In the genomic region with DNA sequence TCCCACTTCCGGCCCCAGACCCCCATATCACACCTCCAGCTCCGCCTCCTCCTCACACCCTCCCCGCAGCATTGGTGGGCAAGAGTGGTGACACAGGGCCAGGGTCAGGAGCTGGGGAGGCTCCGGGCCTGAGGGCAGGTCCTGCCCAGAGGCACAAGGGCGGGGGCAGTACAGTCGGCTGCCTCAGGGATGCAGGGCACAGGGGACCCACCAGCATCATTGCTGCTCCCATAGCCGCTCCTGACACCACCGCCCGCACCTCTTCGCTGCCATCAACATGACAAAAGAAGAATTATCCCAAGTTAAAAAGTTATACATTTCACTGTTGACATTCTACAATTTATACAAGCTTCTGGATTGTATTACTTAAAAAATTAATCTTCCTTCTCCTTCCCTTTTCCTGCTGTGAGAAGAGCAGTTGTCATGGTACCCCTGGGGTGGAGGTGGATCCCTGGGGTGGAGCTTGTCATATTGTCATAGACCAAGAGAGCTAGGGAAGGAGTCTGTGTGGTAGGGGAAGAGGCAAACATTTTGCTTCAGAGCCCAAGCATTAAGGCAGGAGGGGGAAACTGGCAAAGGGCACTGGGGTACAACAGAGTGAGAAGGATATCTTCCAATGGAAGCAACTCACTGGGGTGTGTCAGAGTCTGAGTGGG, we compare ENCODE assay signal across 18 cellular contexts. TPM values are rescaled to one million over a fixed set of nuclear protein-coding genes. Genes with fewer than 3 reads are reported as not detected.
DNase-seq lines count a peak whose midpoint lies in the region; ATAC-seq and TF ChIP-seq lines count a peak whose summit lies in the region.
"Had no signal": no experiment of that assay in that cellular context is flagged by ENCODE, and none has a peak within 500 bp of the region (broad histone marks: within the 10 kb centered on the region; RNA-seq: fewer than 3 reads in every experiment).

No MANE protein-coding gene starts in this region.

- H3K4me1 ChIP-seq in H9 (ENCODE audit: insufficient read depth, low read length) = peaks cover 5% of the 10 kb centered on the region; the same call in 1 of the 2 replicates

- no peak overlapping the region for H2BK15ac ChIP-seq in H9 (ENCODE audit: low read depth, low read length)

- DNase-seq in H9 (no peak), T-helper 17 cell (no peak), head of caudate nucleus (peak in 35 of 42 donors; percentile 22 to 88 (median 61)), type B pancreatic cell (ENCODE audit: extremely low spot score, unreplicated experiment) (no peak), NCI-H128 (lab: John Stamatoyannopoulos, UW; ENCODE audit: unreplicated experiment) (no peak)
- DNase-seq: CD8-positive, alpha-beta T cell; Karpas-422; MM.1S; NCI-H1092 treated with DMSO at 0.1 percent for 48 hours; NCI-H187 treated with DMSO at 0.1 percent for 48 hours; NCI-H69; NK-92 treated with Interleukin-12 subunit alpha and Interleukin-12 subunit beta, amount 100 ng/mL, for 24 hours; OCI-M1; RPMI8226; SIG-M5 had no signal

- H2BK12ac ChIP-seq in H9 (ENCODE audit: insufficient read length, low read depth, low read length) = no peak overlapping the region

- no peak overlapping the region for H3K23ac ChIP-seq in H9 (ENCODE audit: insufficient read length, low read depth, low read length)

- H3T11ph ChIP-seq in H9 (ENCODE audit: low read length) = no peak overlapping the region

- H3K36me3 Mint-ChIP-seq in H9 (ENCODE audit: insufficient read depth in 1 of 3, low read depth in 3 of 3) (peaks cover 0 to 3% (median 1%) of the 10 kb centered on the region in 3 experiments; a peak in 4 of 7 replicates), T-helper 17 cell (ENCODE audit: low read depth) (no peaks in the 10 kb centered on the region), type B pancreatic cell (no peaks in the 10 kb centered on the region)
- H3K36me3 Mint-ChIP-seq: CD8-positive, alpha-beta T cell had no signal

- no peak overlapping the region for H2BK120ac ChIP-seq in H9 (ENCODE audit: low read depth, low read length, poor library complexity, severe bottlenecking)

- H3K9me3 ChIP-seq in H9 (ENCODE audit: control insufficient read depth, low read depth, low read length) (no peaks in the 10 kb centered on the region), T-helper 17 cell (ENCODE audit: control insufficient read depth, low read length, poor library complexity, severe bottlenecking) (no peaks in the 10 kb centered on the region)

- H3K4me3 Mint-ChIP-seq in H9 (no peak overlapping the region), T-helper 17 cell (peak overlapping the region; percentile 50), type B pancreatic cell (peak overlapping the region; percentile 5)
- H3K4me3 Mint-ChIP-seq: B cell; CD8-positive, alpha-beta T cell had no signal

- no peaks in the 10 kb centered on the region for H3K27me3 ChIP-seq in H9 (ENCODE audit: insufficient read depth, low read length)

- no peak overlapping the region for H3K27ac ChIP-seq in H9 (ENCODE audit: insufficient read length, low read depth, low read length)

- peaks cover 6% of the 10 kb centered on the region for H3K23me2 ChIP-seq in H9 (ENCODE audit: insufficient read length, low read depth, low read length, poor library complexity, severe bottlenecking)

- H2AFZ ChIP-seq in H9 (ENCODE audit: low read length) = no peak overlapping the region

- no peak overlapping the region for H2BK5ac ChIP-seq in H9 (ENCODE audit: insufficient read length, low read length)

- no peak overlapping the region for H3K14ac ChIP-seq in H9 (ENCODE audit: insufficient read depth, low read length)

- H3K4me2 ChIP-seq in H9 (ENCODE audit: insufficient read depth, insufficient read length, low read length) = no peak overlapping the region

- H3K4ac ChIP-seq in H9 (ENCODE audit: low read depth, low read length) = no peak overlapping the region

- H4K8ac ChIP-seq in H9 (replicated peaks; ENCODE audit: insufficient read length, low read depth, low read length) = no peak overlapping the region

- H3K79me2 ChIP-seq in H9 (ENCODE audit: insufficient read depth, low read length) = peaks cover 7% of the 10 kb centered on the region; the same call in 1 of the 2 replicates

- no peak overlapping the region for H4K91ac ChIP-seq in H9 (ENCODE audit: insufficient read length, low read depth, low read length)

- TF ChIP-seq CTCF in H9 (conservative IDR thresholded peaks at IDR 0.05) (no peak), type B pancreatic cell (conservative IDR thresholded peaks at IDR 0.05) (no peak)

- no peak overlapping the region for H2AK5ac ChIP-seq in H9 (ENCODE audit: insufficient read length, low read length)

- no peak for ATAC-seq in T-helper 17 cell
- no peak for ATAC-seq in GM18861 (IDR thresholded peaks at IDR 0.05; ENCODE audit: unreplicated experiment)
- no peak for ATAC-seq in HG02798 (IDR thresholded peaks at IDR 0.05; ENCODE audit: poor library complexity, unreplicated experiment)
- ATAC-seq: CD8-positive, alpha-beta T cell had no signal

- H3K4me1 Mint-ChIP-seq in H9 (peaks cover 39 to 45% of the 10 kb centered on the region in 2 experiments), T-helper 17 cell (peaks cover 24% of the 10 kb centered on the region), type B pancreatic cell (ENCODE audit: unreplicated experiment) (peaks cover 24% of the 10 kb centered on the region)

- no peak overlapping the region for H2BK20ac ChIP-seq in H9 (ENCODE audit: low read depth, low read length, poor library complexity, severe bottlenecking)

- no peak overlapping the region for H3K9ac ChIP-seq in H9 (ENCODE audit: extremely low read depth, insufficient read length, low read length)

- H3K79me1 ChIP-seq in H9 (ENCODE audit: insufficient read depth, low read depth, low read length, poor library complexity, severe bottlenecking) = no peaks in the 10 kb centered on the region

- H3K9me3 Mint-ChIP-seq in H9 = no peaks in the 10 kb centered on the region; a peak in 1 of 5 replicates
- no peaks in the 10 kb centered on the region for H3K9me3 Mint-ChIP-seq in type B pancreatic cell
- H3K9me3 Mint-ChIP-seq: CD8-positive, alpha-beta T cell had no signal

- no peak overlapping the region for H3K56ac ChIP-seq in H9 (ENCODE audit: insufficient read length, low read depth, low read length)

- H3K27ac Mint-ChIP-seq in H9 (peak overlapping the region in 2 of 3 experiments; percentile 7 to 33; a peak in 4 of 7 replicates), T-helper 17 cell (no peak overlapping the region), type B pancreatic cell (no peak overlapping the region)
- H3K27ac Mint-ChIP-seq: B cell; CD8-positive, alpha-beta T cell had no signal

- H4K20me1 ChIP-seq in H9 (ENCODE audit: control insufficient read depth, insufficient read depth, insufficient read length) = no peaks in the 10 kb centered on the region

- H3K18ac ChIP-seq in H9 (ENCODE audit: insufficient read length, low read depth, low read length) = no peak overlapping the region

- intact Hi-C loops in head of caudate nucleus (cut with DNase I) = no loop called here

- WGBS in H9 (ENCODE audit: extremely low coverage, insufficient read length, low lambda C conversion rate) = no CpG with 5 or more reads among the region's 10 CpGs

- H4K5ac ChIP-seq in H9 (ENCODE audit: insufficient read length, low read depth, low read length) = no peak overlapping the region

- no peaks in the 10 kb centered on the region for H3K27me3 Mint-ChIP-seq in H9 (ENCODE audit: low read depth)
- peaks cover 9% of the 10 kb centered on the region for H3K27me3 Mint-ChIP-seq in T-helper 17 cell
- H3K27me3 Mint-ChIP-seq in type B pancreatic cell = no peaks in the 10 kb centered on the region

RNA-seq across cellular contexts. Expression of a gene that starts 4.1 kb away (rescaled TPM):
- 29.8 and 30.2 TPM in 2 replicates for total RNA-seq in H9 (2021)
- total RNA-seq in T-helper 17 cell = 10 to 100 TPM; 15.5 to 23.1 TPM
- total RNA-seq in type B pancreatic cell (ENCODE audit: low replicate concordance) = 30.4 and 39.5 TPM in 2 replicates

RNA-seq across cellular contexts. Expression of a gene that starts 15.0 kb away (rescaled TPM):
- total RNA-seq in H9 (2021) (99.1 and 106 TPM in 2 replicates), T-helper 17 cell (1 to 10 TPM in 1 of 2 donors, under 1 TPM in 1; 0.68 to 2.0 TPM), type B pancreatic cell (ENCODE audit: low replicate concordance) (28.8 and 67.2 TPM in 2 replicates)

Comparison
In these comparisons a context has a peak if more than half of its experiments do, and no peak if none do; other contexts are left out.
1. DNase-seq: peak in head of caudate nucleus (35 of 42); none in H9 (single experiment), T-helper 17 cell (0 of 3), type B pancreatic cell (single experiment) and NCI-H128 (single experiment).
2. H3K27ac Mint-ChIP-seq: peak in H9 (2 of 3); none in T-helper 17 cell (single experiment) and type B pancreatic cell (single experiment).
3. H3K4me3 Mint-ChIP-seq: peak in T-helper 17 cell (single experiment) and type B pancreatic cell (single experiment); none in H9 (0 of 2).